ENCODE assay signal across 14 cellular contexts in the genomic region with DNA sequence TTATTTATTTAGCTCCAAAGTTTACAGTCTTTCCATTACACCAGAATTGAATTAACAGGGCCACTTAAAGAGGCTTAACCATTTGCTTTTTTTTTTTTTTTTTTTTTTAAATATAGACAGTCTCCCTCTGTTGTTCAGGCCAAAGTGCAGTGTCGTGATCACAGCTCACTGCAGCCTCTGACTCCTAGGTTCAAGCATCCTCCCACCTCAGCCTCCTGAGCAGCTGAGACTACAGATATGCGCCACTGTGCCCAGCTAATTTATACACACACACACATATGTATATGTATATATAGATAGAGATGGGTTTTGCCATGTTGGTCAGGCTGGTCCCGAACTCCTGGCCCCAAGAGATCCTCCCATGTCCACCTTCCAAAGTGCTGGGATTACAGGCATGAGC. TPM values are rescaled to one million over a fixed set of nuclear protein-coding genes. Genes with fewer than 3 reads are reported as not detected.
DNase-seq lines count a peak whose midpoint lies in the region; ATAC-seq lines count a peak whose summit lies in the region.
"Had no signal": no experiment of that assay in that cellular context is flagged by ENCODE, and none has a peak within 500 bp of the region (broad histone marks: within the 10 kb centered on the region; RNA-seq: fewer than 3 reads in every experiment).

No MANE protein-coding gene starts in this region.

- no peak overlapping the region for H3K4me2 ChIP-seq in Karpas-422 (ENCODE audit: low read depth, low read length, poor library complexity, severe bottlenecking)
- H3K4me2 ChIP-seq: KMS-11 had no signal

- no peaks in the 10 kb centered on the region for H3K9me3 Mint-ChIP-seq in activated CD4-positive, alpha-beta T cell treated with anti-CD3 and anti-CD28 coated beads, Interleukin-2, amount 10 ng/mL, durations not matched to agents 7 days and 5 days
- H3K9me3 Mint-ChIP-seq: CD4-positive, CD25-positive, alpha-beta regulatory T cell; IgD-negative memory B cell had no signal

- H3K79me2 ChIP-seq in Karpas-422 (ENCODE audit: low read length), result peaks cover 37% of the 10 kb centered on the region

- H4K20me1 ChIP-seq in Karpas-422 (ENCODE audit: insufficient read depth, low read depth, low read length), result peaks cover 13% of the 10 kb centered on the region

- H3K9ac ChIP-seq in Karpas-422 (ENCODE audit: low read length), result no peak overlapping the region
- H3K9ac ChIP-seq: BLaER1 treated with 17β-estradiol and CSF1 and Interleukin-3, amounts not matched to agents 10 nM and 100 nM; KMS-11 had no signal

- peaks cover 19% of the 10 kb centered on the region for H3K36me3 Mint-ChIP-seq in activated CD4-positive, alpha-beta T cell treated with anti-CD3 and anti-CD28 coated beads, Interleukin-2, amount 10 ng/mL, durations not matched to agents 7 days and 5 days (ENCODE audit: low read depth)
- H3K36me3 Mint-ChIP-seq: IgD-negative memory B cell had no signal

- H3K27ac ChIP-seq in Karpas-422 (ENCODE audit: low read length), result no peak overlapping the region
- H3K27ac ChIP-seq: KMS-11 had no signal

- POLR2A ChIA-PET in activated CD4-positive, alpha-beta T cell treated with anti-CD3 and anti-CD28 coated beads, Interleukin-2, amount 10 ng/mL, durations not matched to agents 7 days and 5 days (lab: Charles Lee), result no interaction called here

- no peak for DNase-seq in activated CD4-positive, alpha-beta T cell treated with anti-CD3 and anti-CD28 coated beads, Interleukin-2, amount 10 ng/mL, durations not matched to agents 7 days and 5 days
- DNase-seq in activated CD4-positive, alpha-beta T cell treated with anti-CD3 and anti-CD28 coated beads, Interleukin-2, amount 50 U/mL, for 48 hours, result no peak
- DNase-seq in Karpas-422 (no peak), left kidney (ENCODE audit: low read depth, low spot score) (peak; percentile 36), NCI-H146 (lab: John Stamatoyannopoulos, UW) (no peak)
- no peak for DNase-seq in stimulated activated CD4-positive, alpha-beta T cell treated with anti-CD3 and anti-CD28 coated beads, Interleukin-4, amount 100 ng/mL, for 24 hours
- DNase-seq: CD4-positive, CD25-positive, alpha-beta regulatory T cell; DMS79; HCEC 1CT had no signal

- H3K4me3 ChIP-seq in Karpas-422 (ENCODE audit: low read length), result no peak overlapping the region
- H3K4me3 ChIP-seq: GM12878 had no signal

- peaks cover 22% of the 10 kb centered on the region; the same call in 1 of the 2 replicates for H3K36me3 ChIP-seq in Karpas-422 (ENCODE audit: insufficient read depth, low read length)

- H3K9me3 ChIP-seq in Karpas-422 (ENCODE audit: low read length), result no peaks in the 10 kb centered on the region
- H3K9me3 ChIP-seq: BLaER1 treated with 17β-estradiol and CSF1 and Interleukin-3, amounts not matched to agents 10 nM and 100 nM had no signal

- no peak overlapping the region for H3K4me3 Mint-ChIP-seq in activated CD4-positive, alpha-beta T cell treated with anti-CD3 and anti-CD28 coated beads, Interleukin-2, amount 10 ng/mL, durations not matched to agents 7 days and 5 days

- no peaks in the 10 kb centered on the region; the same call in 1 of the 2 replicates for H3K9me2 ChIP-seq in Karpas-422 (replicated peaks; ENCODE audit: insufficient read depth, low read length)

- H3K27me3 Mint-ChIP-seq in activated CD4-positive, alpha-beta T cell treated with anti-CD3 and anti-CD28 coated beads, Interleukin-2, amount 10 ng/mL, durations not matched to agents 7 days and 5 days, result peaks cover 2% of the 10 kb centered on the region
- H3K27me3 Mint-ChIP-seq: IgD-negative memory B cell had no signal

- H3K4me1 ChIP-seq in Karpas-422 (ENCODE audit: low read length), result peaks cover 16% of the 10 kb centered on the region

- CTCF ChIA-PET in activated CD4-positive, alpha-beta T cell treated with anti-CD3 and anti-CD28 coated beads, Interleukin-2, amount 10 ng/mL, durations not matched to agents 7 days and 5 days (lab: Charles Lee), result interaction anchor here (1.3 to 2.3 kb wide), 3 partner anchors 9 to 23 kb away, joined by 3 to 6 read pairs (median 4); no protein-coding TSS in a partner anchor

- peaks cover 27% of the 10 kb centered on the region for H3K4me1 Mint-ChIP-seq in activated CD4-positive, alpha-beta T cell treated with anti-CD3 and anti-CD28 coated beads, Interleukin-2, amount 10 ng/mL, durations not matched to agents 7 days and 5 days

- no peaks in the 10 kb centered on the region for H3K27me3 ChIP-seq in Karpas-422 (ENCODE audit: low read length)
- H3K27me3 ChIP-seq: BLaER1 treated with 17β-estradiol and CSF1 and Interleukin-3, amounts not matched to agents 10 nM and 100 nM had no signal

- ATAC-seq in GM18907 (IDR thresholded peaks at IDR 0.05; ENCODE audit: unreplicated experiment), result no peak
- ATAC-seq: GM12878 had no signal

- 0 out of 2 replicates have a peak overlapping the region, but pooled peaks have one; percentile 84 for H2AFZ ChIP-seq in Karpas-422 (ENCODE audit: low read length)

- peak overlapping the region; percentile 41 for H3K27ac Mint-ChIP-seq in activated CD4-positive, alpha-beta T cell treated with anti-CD3 and anti-CD28 coated beads, Interleukin-2, amount 10 ng/mL, durations not matched to agents 7 days and 5 days

RNA-seq across cellular contexts. Expression of a gene that starts 1.3 kb away (rescaled TPM):
- 10 to 100 TPM; 46.9 to 57.2 TPM for total RNA-seq in activated CD4-positive, alpha-beta T cell treated with anti-CD3 and anti-CD28 coated beads, Interleukin-2, amount 10 ng/mL, durations not matched to agents 7 days and 5 days
- total RNA-seq in Karpas-422 (2014; rRNA removed; shearing (Covaris generic); ENCODE audit: low replicate concordance), result 43.7 and 48.1 TPM in 2 replicates
